8 cellular contexts compared by ENCODE assay signal in genomic region chr6:110039996-110040383, GRCh38.
A peak's percentile ranks its signal among the peaks of the same experiment; 100 is the strongest.
DNase-seq lines count a peak whose midpoint lies in the region; ATAC-seq and TF ChIP-seq lines count a peak whose summit lies in the region.

No MANE protein-coding gene starts in this region.

- H3K79me2 ChIP-seq in parathyroid adenoma: no peaks in the 10 kb centered on the region

- H3K4me2 ChIP-seq in parathyroid adenoma (ENCODE audit: low read length): no peak overlapping the region

- ATAC-seq in GM19025 (IDR thresholded peaks at IDR 0.05; ENCODE audit: low read depth, unreplicated experiment): peak; percentile 34
- ATAC-seq in HG03342 (IDR thresholded peaks at IDR 0.05; ENCODE audit: unreplicated experiment): peak; percentile 45

- peak overlapping the region; percentile 33 for H2AFZ ChIP-seq in parathyroid adenoma

- H3K27ac ChIP-seq in parathyroid adenoma: no peak overlapping the region

- peak overlapping the region; percentile 60 for H3K4me3 ChIP-seq in BE2C (ENCODE audit: low read depth, low read length)
- peak overlapping the region; percentile 12 for H3K4me3 ChIP-seq in fibroblast of mammary gland (ENCODE audit: control insufficient read depth, low read depth, low read length)
- H3K4me3 ChIP-seq in parathyroid adenoma (ENCODE audit: low read depth, low read length): no peak overlapping the region

- H3K36me3 ChIP-seq in BE2C (no peaks in the 10 kb centered on the region), parathyroid adenoma (ENCODE audit: control insufficient read depth, insufficient read depth, low read length) (no peaks in the 10 kb centered on the region)

- no peak overlapping the region for H3K9ac ChIP-seq in parathyroid adenoma

- TF ChIP-seq CTCF in BE2C (IDR thresholded peaks at IDR 0.05; ENCODE audit: low read depth, low read length) (peak; percentile 58), fibroblast of mammary gland (conservative IDR thresholded peaks at IDR 0.05; ENCODE audit: control insufficient read depth, insufficient read depth, low read depth, low read length) (peak; percentile 44), parathyroid adenoma (IDR thresholded peaks at IDR 0.05) (no peak)

- no peaks in the 10 kb centered on the region; the same call in 1 of the 2 replicates for H3K27me3 ChIP-seq in BE2C
- no peaks in the 10 kb centered on the region for H3K27me3 ChIP-seq in parathyroid adenoma (ENCODE audit: control insufficient read depth, insufficient read depth, low read length)

- peak; percentile 30 for DNase-seq in BE2C
- DNase-seq in NCI-H526 treated with DMSO at 0.1 percent for 48 hours (lab: John Stamatoyannopoulos, UW): peak; percentile 74
- peak; percentile 22 for DNase-seq in activated T-cell treated with anti-CD3 and anti-CD28 coated beads for 48 hours (ENCODE audit: low read depth)
- peak; percentile 24 for DNase-seq in fibroblast of mammary gland (ENCODE audit: low read depth)
- no peak for DNase-seq in NK-92 treated with Interleukin-12 subunit alpha and Interleukin-12 subunit beta, amount 100 ng/mL, for 24 hours (lab: John Stamatoyannopoulos, UW)

- H3K9me3 ChIP-seq in BE2C: no peaks in the 10 kb centered on the region
- no peaks in the 10 kb centered on the region for H3K9me3 ChIP-seq in parathyroid adenoma (ENCODE audit: control insufficient read depth, low read length)

- no peaks in the 10 kb centered on the region; the same call in 1 of the 2 replicates for H3K4me1 ChIP-seq in BE2C
- H3K4me1 ChIP-seq in parathyroid adenoma: no peaks in the 10 kb centered on the region
